ENCODE assay signal across 13 cellular contexts in the genomic region with DNA sequence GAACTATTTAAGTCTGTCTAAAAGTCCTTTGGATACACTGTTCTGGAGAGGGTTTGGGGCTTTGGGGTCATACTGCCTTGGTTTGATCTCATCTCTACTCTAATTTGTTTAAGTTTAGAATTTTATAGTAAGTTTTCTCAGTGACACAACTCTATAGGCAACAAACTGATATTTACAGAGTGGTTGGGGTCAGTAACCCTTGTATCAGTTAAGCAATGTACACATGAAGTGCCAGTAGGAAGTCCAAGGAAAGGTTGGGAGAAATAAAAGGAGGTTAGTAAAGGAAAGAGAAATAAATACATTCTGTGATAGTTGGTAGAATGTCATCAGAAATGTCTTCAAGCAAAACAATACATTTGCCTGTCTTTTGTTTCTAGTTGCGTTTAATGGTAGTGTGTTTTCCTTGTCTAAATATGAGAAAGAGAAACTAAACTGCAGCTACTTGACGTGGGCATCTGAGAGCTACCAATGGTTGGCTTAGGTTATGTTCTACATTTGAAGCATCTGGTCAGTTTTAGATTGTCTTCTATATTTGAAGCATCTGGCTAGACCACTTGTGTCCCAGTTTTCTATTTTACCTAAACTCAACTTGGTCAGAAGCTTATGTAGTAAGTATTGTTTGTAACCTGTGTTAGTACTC. TPM values are rescaled to one million over a fixed set of nuclear protein-coding genes. Genes with fewer than 3 reads are reported as not detected.
DNase-seq lines count a peak whose midpoint lies in the region; ATAC-seq and TF ChIP-seq lines count a peak whose summit lies in the region.
"Had no signal": no experiment of that assay in that cellular context is flagged by ENCODE, and none has a peak within 500 bp of the region (broad histone marks: within the 10 kb centered on the region; RNA-seq: fewer than 3 reads in every experiment).

No MANE protein-coding gene starts in this region.

- H3K4me2 ChIP-seq in SK-N-SH, result peak overlapping the region; percentile 47; the same call in 1 of the 2 replicates

- no peak overlapping the region for H3K27ac ChIP-seq in SK-N-SH (ENCODE audit: low read depth in 2 of 2, low read length in 1 of 2)

- POLR2A ChIA-PET in SK-N-SH (lab: Yijun Ruan, JAX), result no interaction called here

- peak overlapping the region; percentile 35 to 73 (median 60) for H3K4me3 Mint-ChIP-seq in naive B cell

- H3K4me1 Mint-ChIP-seq in naive B cell, result peaks cover 14 to 36% (median 23%) of the 10 kb centered on the region in 3 donors

- H3K79me2 ChIP-seq in SK-N-SH (ENCODE audit: insufficient read depth), result 0 out of 2 replicates have a peak, but pooled peaks cover 6% of the 10 kb centered on the region

- 65% methylated on average over 2 of the region's 2 CpGs for WGBS in SK-N-SH (ENCODE audit: low lambda C conversion rate)

- H3K36me3 Mint-ChIP-seq in naive B cell, result no peaks in the 10 kb centered on the region

- no peaks in the 10 kb centered on the region; a peak in 1 of 4 replicates for H3K4me1 ChIP-seq in SK-N-SH (ENCODE audit: control insufficient read depth in 1 of 2, insufficient read depth in 2 of 2, low read depth in 1 of 2, low read length in 1 of 2)

- no peak for TF ChIP-seq RAD21 in SK-N-SH (IDR thresholded peaks at IDR 0.05; ENCODE audit: low read length)

- peaks cover 0 to 4% (median 0%) of the 10 kb centered on the region in 7 donors for H3K9me3 Mint-ChIP-seq in naive B cell

- no peak overlapping the region for H2AFZ ChIP-seq in SK-N-SH (ENCODE audit: low read depth)

- H3K36me3 ChIP-seq in SK-N-SH (replicated peaks in 1 of 2; ENCODE audit: control insufficient read depth in 1 of 2, insufficient read depth in 2 of 2, low read length in 1 of 2), result no peaks in the 10 kb centered on the region
- H3K36me3 ChIP-seq: left lung had no signal

- H3K27ac Mint-ChIP-seq in naive B cell, result peak overlapping the region in 4 of 6 donors; percentile 40 to 74 (median 45)

- no peaks in the 10 kb centered on the region for H3F3A ChIP-seq in SK-N-SH (replicated peaks; ENCODE audit: insufficient read depth)

- no peak for DNase-seq in SK-N-SH
- peak; percentile 55 for DNase-seq in OCI-M1 (lab: John Stamatoyannopoulos, UW)
- DNase-seq in naive B cell, result no peak
- DNase-seq in effector CD8-positive, alpha-beta T cell (lab: John Stamatoyannopoulos, UW), result no peak
- no peak for DNase-seq in NCI-H774 (lab: John Stamatoyannopoulos, UW)
- DNase-seq: 8988T, aorta, GDM1, left lung, NCI-H748 treated with DMSO at 0.1 percent for 48 hours had no signal

- no peak overlapping the region for H3K9ac ChIP-seq in SK-N-SH

- H4K20me1 ChIP-seq in SK-N-SH (ENCODE audit: insufficient read depth), result peaks cover 3% of the 10 kb centered on the region; the same call in 1 of the 2 replicates

- no peaks in the 10 kb centered on the region for H3K27me3 Mint-ChIP-seq in naive B cell

- no peak for ATAC-seq in SK-N-SH treated with all-trans-retinoic acid at 6 μM for 48 hours
- peak; percentile 53 for ATAC-seq in GM21723 (IDR thresholded peaks at IDR 0.05; ENCODE audit: unreplicated experiment)
- no peak for ATAC-seq in naive B cell (ENCODE audit: low read depth in 2 of 2)
- ATAC-seq in HG03139 (IDR thresholded peaks at IDR 0.05; ENCODE audit: unreplicated experiment), result no peak
- ATAC-seq: left lung had no signal

- no peak for TF ChIP-seq CTCF in SK-N-SH (IDR thresholded peaks at IDR 0.05)

- CTCF ChIA-PET in SK-N-SH (lab: Yijun Ruan, JAX), result no interaction called here

- H3K4me3 ChIP-seq in SK-N-SH (ENCODE audit: low read depth in 2 of 2, low read length in 1 of 2), result no peak overlapping the region
- H3K4me3 ChIP-seq: left lung had no signal

- no peak for TF ChIP-seq EP300 in SK-N-SH (IDR thresholded peaks at IDR 0.05; ENCODE audit: borderline replicate concordance in 1 of 2, low read depth in 1 of 2, low read length in 1 of 2)

- H3K27me3 ChIP-seq in SK-N-SH (ENCODE audit: insufficient read depth), result no peaks in the 10 kb centered on the region; the same call in 1 of the 2 replicates
- H3K27me3 ChIP-seq: left lung had no signal

- H3K9me3 ChIP-seq in SK-N-SH, result no peaks in the 10 kb centered on the region
- H3K9me3 ChIP-seq: left lung had no signal

- H3K9me2 ChIP-seq in SK-N-SH, result no peaks in the 10 kb centered on the region

TF ChIP-seq in SK-N-SH, 30 proteins besides CTCF, POLR2A, EP300 and RAD21 (continues in another document):
- TF ChIP-seq RXRA (IDR thresholded peaks at IDR 0.05; ENCODE audit: borderline replicate concordance, low read depth) (no peak), IRF3 (IDR thresholded peaks at IDR 0.05; ENCODE audit: low read depth, low read length) (no peak), YY1 (IDR thresholded peaks at IDR 0.05; ENCODE audit: low read depth) (no peak), RFX5 (IDR thresholded peaks at IDR 0.05; ENCODE audit: low read length) (no peak), MXI1 (IDR thresholded peaks at IDR 0.05; ENCODE audit: low read depth, low read length) (no peak), SMC3 (IDR thresholded peaks at IDR 0.05; ENCODE audit: low read depth, low read length) (no peak), MEF2A (IDR thresholded peaks at IDR 0.05; ENCODE audit: borderline replicate concordance, low read depth) (no peak)

TF ChIP-seq in SK-N-SH treated with all-trans-retinoic acid at 6 μM for 48 hours, 23 proteins besides CTCF, POLR2A, EP300 and RAD21:
- TF ChIP-seq RARB (CRISPR knock-in tag; IDR thresholded peaks at IDR 0.05) (no peak), ISL1 (CRISPR knock-in tag; IDR thresholded peaks at IDR 0.05) (no peak), GLIS3 (CRISPR knock-in tag; IDR thresholded peaks at IDR 0.05) (no peak), CSDC2 (CRISPR knock-in tag; IDR thresholded peaks at IDR 0.05) (no peak), POU6F1 (CRISPR knock-in tag; IDR thresholded peaks at IDR 0.05; ENCODE audit: borderline replicate concordance, low read depth) (no peak)

RNA-seq across cellular contexts. Expression of gene ATP7A, which starts 6.9 kb away (rescaled TPM):
- polyA plus RNA-seq in SK-N-SH (2012; rRNA removed), result 1.7 and 2.5 TPM in 2 replicates
- 3.2 and 3.5 TPM in 2 replicates for polyA plus RNA-seq in SK-N-SH (2012; cell fraction: cytosol; rRNA removed)
- polyA plus RNA-seq in SK-N-SH (2012; cell fraction: nucleus; rRNA removed), result 1.2 and 2.5 TPM in 2 replicates
- polyA plus RNA-seq in naive B cell (ENCODE audit: low read depth in 6 of 6), result 1 to 10 TPM in 5 of 6 donors, not detected in 1; 5.4 to 6.5 (median 6.3) TPM

RNA-seq across cellular contexts. Expression of gene COX7B, which starts 18.1 kb away (rescaled TPM):
- 1,029 and 1,399 TPM in 2 replicates for polyA plus RNA-seq in SK-N-SH (2012; rRNA removed)
- polyA plus RNA-seq in SK-N-SH (2012; cell fraction: cytosol; rRNA removed), result 1,333 and 1,457 TPM in 2 replicates
- 347 and 407 TPM in 2 replicates for polyA plus RNA-seq in SK-N-SH (2012; cell fraction: nucleus; rRNA removed)
- 100 to 1,000 TPM; 281 to 440 (median 327) TPM for polyA plus RNA-seq in naive B cell (ENCODE audit: low read depth in 6 of 6)

RNA-seq across cellular contexts. Expression of gene MAGT1, which starts 22.2 kb away (rescaled TPM):
- polyA plus RNA-seq in SK-N-SH (2012; rRNA removed) (24.1 and 33.4 TPM in 2 replicates), naive B cell (ENCODE audit: low read depth in 6 of 6) (10 to 100 TPM; 28.0 to 45.2 (median 36.4) TPM)
- 29.0 and 30.1 TPM in 2 replicates for polyA plus RNA-seq in SK-N-SH (2012; cell fraction: cytosol; rRNA removed)
- polyA plus RNA-seq in SK-N-SH (2012; cell fraction: nucleus; rRNA removed), result 19.0 and 23.6 TPM in 2 replicates

RNA-seq across cellular contexts. Expression of gene PGAM4, which starts 52.0 kb away (rescaled TPM):
- not detected in 2 replicates for polyA plus RNA-seq in SK-N-SH (2012; rRNA removed)
- 0.04 TPM in 1 of 2 replicates, not detected in the other for polyA plus RNA-seq in SK-N-SH (2012; cell fraction: cytosol; rRNA removed)
- not detected in 2 replicates for polyA plus RNA-seq in SK-N-SH (2012; cell fraction: nucleus; rRNA removed)
- not detected for polyA plus RNA-seq in naive B cell (ENCODE audit: low read depth in 6 of 6)
- polyA plus RNA-seq: aorta had no signal
